In genomic region chr6:3108746-3109414, GRCh38 we compare ENCODE assay signal across 1 cellular context.
TF ChIP-seq lines count a peak whose summit lies in the region.

No MANE protein-coding gene starts in this region.

TF ChIP-seq in K562, 482 proteins besides CTCF, POLR2A, EP300 and RAD21:
- TF ChIP-seq POLR2AphosphoS2 (IDR thresholded peaks at IDR 0.05; ENCODE audit: low read length) (no peak), ATF1 (CRISPR knock-in tag; IDR thresholded peaks at IDR 0.05) (no peak), ATF1 (tag; IDR thresholded peaks at IDR 0.05) (no peak), SETDB1 (IDR thresholded peaks at IDR 0.05; ENCODE audit: low read length) (no peak), HLTF (IDR thresholded peaks at IDR 0.05) (no peak), MCM3 (IDR thresholded peaks at IDR 0.05) (no peak), CUX1 (CRISPR knock-in tag; IDR thresholded peaks at IDR 0.05) (no peak), UBTF (IDR thresholded peaks at IDR 0.05; ENCODE audit: borderline replicate concordance in 1 of 2, low read depth in 2 of 2, low read length in 2 of 2) (no peak), ETV1 (tag; conservative IDR thresholded peaks at IDR 0.05; ENCODE audit: low read depth) (no peak), L3MBTL2 (IDR thresholded peaks at IDR 0.05) (no peak), ZBTB2 (IDR thresholded peaks at IDR 0.05) (no peak)
